9 cellular contexts compared by ENCODE assay signal in the genomic region with DNA sequence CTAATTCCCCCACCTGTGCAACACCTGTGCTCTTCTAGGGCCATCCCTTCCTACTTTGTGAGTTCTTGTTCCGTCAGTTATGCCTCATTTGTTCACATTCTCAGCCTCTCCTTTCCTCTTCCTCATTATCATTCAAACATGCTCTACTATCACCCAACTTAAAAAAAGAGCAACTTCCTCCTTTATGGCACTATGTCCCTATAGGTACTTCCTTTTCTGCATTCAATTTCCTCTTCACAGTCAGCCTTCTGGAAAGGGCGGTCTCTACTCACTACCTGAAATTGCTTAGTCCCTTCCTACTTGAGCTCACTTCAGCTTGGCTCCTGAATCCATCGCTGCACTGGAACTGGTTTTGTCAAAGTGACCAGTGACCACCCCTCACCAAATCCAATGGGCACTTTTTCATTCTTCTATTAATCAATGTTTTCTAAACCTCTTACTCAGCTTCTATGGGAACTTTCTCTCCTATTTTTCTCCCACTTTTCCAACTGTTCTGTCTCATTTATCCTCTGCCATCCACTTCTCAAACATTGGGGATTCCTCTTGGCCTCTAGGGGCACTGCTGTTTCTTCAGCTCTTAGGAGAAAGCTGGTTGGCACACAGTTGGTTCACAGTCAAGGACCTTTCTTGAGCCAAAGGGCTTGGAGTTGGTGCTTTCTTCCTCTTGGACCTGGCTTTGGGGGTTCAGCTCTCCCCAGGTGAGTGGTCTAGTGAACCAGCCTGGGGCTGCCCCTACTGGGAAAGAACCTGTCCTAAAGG.
DNase-seq lines count a peak whose midpoint lies in the region; ATAC-seq and TF ChIP-seq lines count a peak whose summit lies in the region.
"Had no signal": no experiment of that assay in that cellular context is flagged by ENCODE, and none has a peak within 500 bp of the region (broad histone marks: within the 10 kb centered on the region; RNA-seq: fewer than 3 reads in every experiment).

No MANE protein-coding gene starts in this region.

- no peak overlapping the region for H3K27ac Mint-ChIP-seq in effector memory CD8-positive, alpha-beta T cell
- H3K27ac Mint-ChIP-seq in activated CD4-positive, alpha-beta memory T cell treated with anti-CD3 and anti-CD28 coated beads for 36 hours: no peak overlapping the region

- H3K9me3 Mint-ChIP-seq in effector memory CD8-positive, alpha-beta T cell: no peaks in the 10 kb centered on the region
- H3K9me3 Mint-ChIP-seq in activated CD4-positive, alpha-beta memory T cell treated with anti-CD3 and anti-CD28 coated beads for 36 hours: no peaks in the 10 kb centered on the region

- peaks cover 10 to 26% of the 10 kb centered on the region in 2 donors for H3K27me3 Mint-ChIP-seq in effector memory CD8-positive, alpha-beta T cell
- peaks cover 1% of the 10 kb centered on the region for H3K27me3 Mint-ChIP-seq in activated CD4-positive, alpha-beta memory T cell treated with anti-CD3 and anti-CD28 coated beads for 36 hours

- CTCF ChIA-PET in activated CD4-positive, alpha-beta memory T cell treated with anti-CD3 and anti-CD28 coated beads for 36 hours (lab: Charles Lee): interaction anchor here (1.0 kb wide), 1 partner anchor 15 kb away, joined by 3 read pairs; no protein-coding TSS in a partner anchor

- peak; percentile 46 for ATAC-seq in effector memory CD8-positive, alpha-beta T cell (replicated peaks)
- no peak for ATAC-seq in HG02884 (IDR thresholded peaks at IDR 0.05; ENCODE audit: unreplicated experiment)

- H3K4me1 Mint-ChIP-seq in effector memory CD8-positive, alpha-beta T cell (ENCODE audit: low read depth in 2 of 2): no peaks in the 10 kb centered on the region
- H3K4me1 Mint-ChIP-seq in activated CD4-positive, alpha-beta memory T cell treated with anti-CD3 and anti-CD28 coated beads for 36 hours (ENCODE audit: low read depth): peaks cover 12% of the 10 kb centered on the region

- no peaks in the 10 kb centered on the region for H3K36me3 Mint-ChIP-seq in effector memory CD8-positive, alpha-beta T cell (ENCODE audit: insufficient read depth)
- H3K36me3 Mint-ChIP-seq in activated CD4-positive, alpha-beta memory T cell treated with anti-CD3 and anti-CD28 coated beads for 36 hours: no peaks in the 10 kb centered on the region

- TF ChIP-seq CTCF in GM12873 (IDR thresholded peaks at IDR 0.05; ENCODE audit: insufficient read depth, low read depth, low read length, missing control alignments): peak; percentile 61
- peak; percentile 48 for TF ChIP-seq CTCF in retinal pigment epithelial cell (conservative IDR thresholded peaks at IDR 0.05; ENCODE audit: low read depth, low read length)

- no peak overlapping the region for H3K4me3 ChIP-seq in retinal pigment epithelial cell (ENCODE audit: low read length)

- intact Hi-C loops in activated CD4-positive, alpha-beta memory T cell treated with anti-CD3 and anti-CD28 coated beads for 36 hours (cut with micrococcal nuclease): no loop called here

- H3K4me3 Mint-ChIP-seq in effector memory CD8-positive, alpha-beta T cell: no peak overlapping the region
- no peak overlapping the region for H3K4me3 Mint-ChIP-seq in activated CD4-positive, alpha-beta memory T cell treated with anti-CD3 and anti-CD28 coated beads for 36 hours

- POLR2A ChIA-PET in activated CD4-positive, alpha-beta memory T cell treated with anti-CD3 and anti-CD28 coated beads for 36 hours (lab: Charles Lee): no interaction called here

- DNase-seq in NOMO-1 treated with DMSO at 0.1 percent for 48 hours (lab: John Stamatoyannopoulos, UW; ENCODE audit: unreplicated experiment) (peak; percentile 93), retinal pigment epithelial cell (ENCODE audit: low read depth) (no peak), HuH-7.5 (ENCODE audit: low spot score) (no peak)
- no peak for DNase-seq in effector memory CD8-positive, alpha-beta T cell
- no peak for DNase-seq in activated CD4-positive, alpha-beta memory T cell treated with anti-CD3 and anti-CD28 coated beads for 36 hours
- DNase-seq: hippocampal formation; NK-92 treated with Interleukin-12 subunit alpha and Interleukin-12 subunit beta, amount 100 ng/mL, for 24 hours had no signal
